Comparison of ENCODE assay signal across 17 cellular contexts in genomic region chr2:61214171-61214570, GRCh38.
"Had no signal": no experiment of that assay in that cellular context is flagged by ENCODE, and none has a peak within 500 bp of the region (broad histone marks: within the 10 kb centered on the region; RNA-seq: fewer than 3 reads in every experiment).

No MANE protein-coding gene starts in this region.

- H3K27me3 ChIP-seq: right atrium auricular region had no signal

- H3K27ac ChIP-seq: right atrium auricular region, skin epidermis had no signal

- FAIRE-seq: astrocyte had no signal

- H3K4me3 Mint-ChIP-seq: activated CD8-positive, alpha-beta T cell treated with anti-CD3 and anti-CD28 coated beads, Interleukin-2, amount 10 ng/mL, durations not matched to agents 7 days and 5 days; endodermal cell; naive thymus-derived CD4-positive, alpha-beta T cell; T-helper 17 cell had no signal

- H3K4me3 ChIP-seq: mucosa of descending colon, right atrium auricular region, skin epidermis had no signal

- ATAC-seq: activated CD8-positive, alpha-beta T cell treated with anti-CD3 and anti-CD28 coated beads, Interleukin-2, amount 10 ng/mL, durations not matched to agents 7 days and 5 days; left lobe of liver; mucosa of descending colon; naive thymus-derived CD4-positive, alpha-beta T cell; T-helper 17 cell had no signal

- H3K9me3 Mint-ChIP-seq: endodermal cell; naive thymus-derived CD4-positive, alpha-beta T cell had no signal

- H3K27ac Mint-ChIP-seq: activated CD8-positive, alpha-beta T cell treated with anti-CD3 and anti-CD28 coated beads, Interleukin-2, amount 10 ng/mL, durations not matched to agents 7 days and 5 days; endodermal cell; T-helper 17 cell had no signal

- H3K27me3 Mint-ChIP-seq: naive thymus-derived CD4-positive, alpha-beta T cell; T-helper 17 cell had no signal

- DNase-seq: activated CD4-positive, alpha-beta T cell treated with anti-CD3 and anti-CD28 coated beads for 48 hours; activated CD8-positive, alpha-beta memory T cell treated with anti-CD3 and anti-CD28 coated beads, Interleukin-2, amount 50 U/mL, for 4 hours; activated CD8-positive, alpha-beta T cell treated with anti-CD3 and anti-CD28 coated beads, Interleukin-2, amount 10 ng/mL, durations not matched to agents 7 days and 5 days; activated naive CD4-positive, alpha-beta T cell treated with Interleukin-2 at 50 U/mL for 16 hours; endodermal cell; erythroblast; islet precursor cell; mucosa of descending colon; naive thymus-derived CD4-positive, alpha-beta T cell; stimulated activated CD4-positive, alpha-beta T cell treated with anti-CD3 and anti-CD28 coated beads, Interleukin-15, amount 100 ng/mL, for 24 hours; stimulated activated CD4-positive, alpha-beta T cell treated with anti-CD3 and anti-CD28 coated beads, Interleukin-4, amount 100 ng/mL, for 24 hours; stimulated activated naive CD4-positive, alpha-beta T cell treated with Interleukin-2 at 50 U/mL for 16 hours; T-helper 17 cell had no signal

- H3K4me1 Mint-ChIP-seq: endodermal cell had no signal

- H3K9me3 ChIP-seq: mucosa of descending colon, right atrium auricular region had no signal

- H3K4me1 ChIP-seq: right atrium auricular region had no signal
